In the genomic region with DNA sequence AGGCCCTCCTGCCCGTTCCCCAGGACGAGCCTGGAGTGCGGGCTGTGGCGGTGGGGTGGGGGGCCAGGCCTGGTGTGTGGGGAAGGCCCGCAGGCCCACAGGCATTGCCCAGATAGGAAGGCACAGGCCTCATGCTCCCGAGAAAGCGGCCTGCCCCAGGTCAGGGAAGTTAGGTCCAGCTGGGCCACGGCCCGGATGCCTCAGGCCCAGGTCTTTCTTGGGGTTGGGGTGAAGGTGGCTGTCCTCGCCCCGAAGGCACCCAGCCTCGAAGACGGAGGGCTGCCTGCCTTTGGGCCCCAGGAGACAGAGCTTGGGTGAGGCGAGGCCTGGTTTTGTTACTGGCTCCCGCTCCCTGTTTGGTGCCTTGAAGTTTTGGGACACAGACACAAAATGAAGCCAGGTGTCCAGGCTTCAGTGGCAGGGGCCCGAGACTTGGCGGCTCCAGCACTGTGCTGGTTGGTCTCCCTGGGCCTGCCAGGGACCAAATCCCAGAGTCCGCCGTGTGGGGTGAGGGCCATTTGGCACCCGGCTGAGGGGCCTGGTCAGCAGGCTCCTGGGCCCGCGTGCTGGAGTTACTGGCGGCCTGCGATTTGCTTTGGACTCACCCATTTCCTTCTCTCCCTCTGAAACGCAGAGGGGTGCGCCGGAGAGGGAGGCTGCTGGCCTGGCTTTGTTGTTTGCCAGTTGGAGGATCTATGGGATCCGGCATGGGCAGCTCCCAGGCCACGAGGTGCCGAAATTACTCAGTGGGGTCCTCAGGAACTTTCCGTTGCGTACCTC, we compare ENCODE assay signal across 8 cellular contexts. TPM values are rescaled to one million over a fixed set of nuclear protein-coding genes. Genes with fewer than 3 reads are reported as not detected.
DNase-seq lines count a peak whose midpoint lies in the region; ATAC-seq and TF ChIP-seq lines count a peak whose summit lies in the region.

No MANE protein-coding gene starts in this region.

- H3K4me1 Mint-ChIP-seq in CD4-positive, alpha-beta memory T cell = peaks cover 22 to 52% (median 34%) of the 10 kb centered on the region in 4 donors
- peaks cover 49% of the 10 kb centered on the region for H3K4me1 Mint-ChIP-seq in chondrocyte (ENCODE audit: low read depth)

- H3K9me3 ChIP-seq in CD4-positive, alpha-beta memory T cell (ENCODE audit: control insufficient read depth in 1 of 2, low read length in 2 of 2) = no peaks in the 10 kb centered on the region
- H3K9me3 ChIP-seq in NT2/D1 (ENCODE audit: insufficient read depth, low read length) (no peaks in the 10 kb centered on the region), lower lobe of right lung (no peaks in the 10 kb centered on the region), tibial nerve (no peaks in the 10 kb centered on the region)

- H3K27me3 Mint-ChIP-seq in CD4-positive, alpha-beta memory T cell = peaks cover 0 to 4% of the 10 kb centered on the region in 2 donors
- H3K27me3 Mint-ChIP-seq in chondrocyte (ENCODE audit: low read depth) = no peaks in the 10 kb centered on the region

- TF ChIP-seq CTCF in chondrocyte (IDR thresholded peaks at IDR 0.05) (peak; percentile 9), lower lobe of right lung (IDR thresholded peaks at IDR 0.05) (no peak), tibial nerve (IDR thresholded peaks at IDR 0.05) (no peak)

- WGBS in tibial nerve, 2 donors = 2 to 16% methylated on average over 14 to 31 of the region's 32 CpGs

- peaks cover 45% of the 10 kb centered on the region for H3K4me1 ChIP-seq in CD4-positive, alpha-beta memory T cell (ENCODE audit: insufficient read depth, low read length)
- H3K4me1 ChIP-seq in NT2/D1 (ENCODE audit: insufficient read depth, insufficient read length) (peaks cover 28% of the 10 kb centered on the region), lower lobe of right lung (peaks cover 61% of the 10 kb centered on the region), tibial nerve (peaks cover 0 to 57% (median 53%) of the 10 kb centered on the region in 4 donors)

- H3K9ac ChIP-seq in NT2/D1 (ENCODE audit: insufficient read length, low read depth) = peak overlapping the region; percentile 74

- H3K27ac ChIP-seq in CD4-positive, alpha-beta memory T cell (ENCODE audit: low read depth, low read length) = peak overlapping the region; percentile 84
- H3K27ac ChIP-seq in lower lobe of right lung (peak overlapping the region; percentile 89), tibial nerve (peak overlapping the region; percentile 67 to 92 (median 82))

- peak overlapping the region; percentile 98 to 100 (median 99) for H3K27ac Mint-ChIP-seq in CD4-positive, alpha-beta memory T cell
- peak overlapping the region; percentile 98 for H3K27ac Mint-ChIP-seq in chondrocyte (ENCODE audit: unreplicated experiment)

- CTCF ChIA-PET in CD4-positive, alpha-beta memory T cell (lab: Charles Lee; ENCODE audit: partially characterized antibody) = interaction anchor here (0.9 to 6.0 kb wide), 9 partner anchors 22 to 85 kb away, joined by 3 to 40 read pairs (median 4); a partner anchor contains a TSS

- no peaks in the 10 kb centered on the region for H3K36me3 ChIP-seq in CD4-positive, alpha-beta memory T cell (ENCODE audit: insufficient read depth, low read length)
- H3K36me3 ChIP-seq in NT2/D1 (ENCODE audit: insufficient read depth, insufficient read length, low read length) = peaks cover 45% of the 10 kb centered on the region
- no peaks in the 10 kb centered on the region for H3K36me3 ChIP-seq in lower lobe of right lung
- no peaks in the 10 kb centered on the region for H3K36me3 ChIP-seq in tibial nerve

- TF ChIP-seq EP300 in tibial nerve (IDR thresholded peaks at IDR 0.05) = peak in 1 of 2 donors; percentile 29

- H3K4me3 Mint-ChIP-seq in CD4-positive, alpha-beta memory T cell = peak overlapping the region; percentile 94 to 100 (median 98)
- peak overlapping the region; percentile 97 for H3K4me3 Mint-ChIP-seq in chondrocyte (ENCODE audit: unreplicated experiment)

- ATAC-seq in lower lobe of right lung (no peak), GM21423 (IDR thresholded peaks at IDR 0.05; ENCODE audit: unreplicated experiment) (no peak), GM21717 (IDR thresholded peaks at IDR 0.05; ENCODE audit: unreplicated experiment) (no peak), HG03039 (IDR thresholded peaks at IDR 0.05; ENCODE audit: unreplicated experiment) (no peak)

- peak in 1 of 2 donors; percentile 20 for TF ChIP-seq POLR2A in tibial nerve (IDR thresholded peaks at IDR 0.05)

- no peaks in the 10 kb centered on the region for H3K27me3 ChIP-seq in CD4-positive, alpha-beta memory T cell (ENCODE audit: insufficient read depth, low read length)
- peaks cover 8% of the 10 kb centered on the region for H3K27me3 ChIP-seq in NT2/D1 (ENCODE audit: insufficient read depth, insufficient read length)
- no peaks in the 10 kb centered on the region for H3K27me3 ChIP-seq in lower lobe of right lung (ENCODE audit: low read depth)
- no peaks in the 10 kb centered on the region for H3K27me3 ChIP-seq in tibial nerve

- H3K9me3 Mint-ChIP-seq in CD4-positive, alpha-beta memory T cell = peaks cover 0 to 3% (median 0%) of the 10 kb centered on the region in 8 donors
- H3K9me3 Mint-ChIP-seq in chondrocyte (ENCODE audit: low read depth) = no peaks in the 10 kb centered on the region

- POLR2A ChIA-PET in CD4-positive, alpha-beta memory T cell (lab: Charles Lee; ENCODE audit: partially characterized antibody) = interaction anchor here (0.7 to 16.3 kb wide), 15 partner anchors 9 to 348 kb away, joined by 3 to 454 read pairs (median 50); a partner anchor contains a TSS

- peaks cover 0 to 38% of the 10 kb centered on the region in 2 donors for H3K36me3 Mint-ChIP-seq in CD4-positive, alpha-beta memory T cell
- peaks cover 8% of the 10 kb centered on the region for H3K36me3 Mint-ChIP-seq in chondrocyte (ENCODE audit: low read depth)

- intact Hi-C loops in CD4-positive, alpha-beta memory T cell (cut with micrococcal nuclease) = loop anchor here (2.0 kb wide), 3 partner anchors 25 to 81 kb away; no protein-coding TSS in a partner anchor
- intact Hi-C loops in lower lobe of right lung (cut with DNase I) = no loop called here

- DNase-seq in CD4-positive, alpha-beta memory T cell = peak in 2 of 5 donors; percentile 31 to 44
- DNase-seq in NT2/D1 (ENCODE audit: low read depth, low spot score) (no peak), chondrocyte (ENCODE audit: low spot score) (no peak), lower lobe of right lung (peak; percentile 68), tibial nerve (ENCODE audit: low spot score in 2 of 2) (no peak)

- peak overlapping the region; percentile 90 to 97 for H3K4me3 ChIP-seq in CD4-positive, alpha-beta memory T cell (ENCODE audit: low read length in 2 of 2)
- H3K4me3 ChIP-seq in NT2/D1 (ENCODE audit: insufficient read length, low read depth) (peak overlapping the region; percentile 64), lower lobe of right lung (peak overlapping the region; percentile 64), tibial nerve (peak overlapping the region; percentile 40 to 88 (median 60))

RNA-seq across cellular contexts. Expression of a gene that starts 2.0 kb away (rescaled TPM):
- 100 to 1,000 TPM in 1 of 2 experiments, 10 to 100 TPM in 1; 96.1 to 104 TPM for total RNA-seq in CD4-positive, alpha-beta memory T cell
- under 1 TPM; 0.08 to 0.86 TPM for polyA plus RNA-seq in CD4-positive, alpha-beta memory T cell
- total RNA-seq in chondrocyte = 112 to 135 TPM (median 116 TPM) in 3 replicates
- 90.0 TPM for total RNA-seq in lower lobe of right lung
- total RNA-seq in tibial nerve = 100 to 1,000 TPM in 1 of 4 donors, 10 to 100 TPM in 3; 62.8 to 100 (median 72.2) TPM

RNA-seq across cellular contexts. Expression of a gene that starts 35.5 kb away (rescaled TPM):
- 10 to 100 TPM; 38.4 to 40.8 TPM for total RNA-seq in CD4-positive, alpha-beta memory T cell
- 10 to 100 TPM; 54.2 to 58.9 TPM for polyA plus RNA-seq in CD4-positive, alpha-beta memory T cell
- total RNA-seq in chondrocyte (48.4 to 76.1 TPM (median 69.2 TPM) in 3 replicates), lower lobe of right lung (50.9 TPM), tibial nerve (10 to 100 TPM; 32.8 to 60.9 (median 47.3) TPM)
